ENCODE assay signal across 15 cellular contexts in the genomic region with DNA sequence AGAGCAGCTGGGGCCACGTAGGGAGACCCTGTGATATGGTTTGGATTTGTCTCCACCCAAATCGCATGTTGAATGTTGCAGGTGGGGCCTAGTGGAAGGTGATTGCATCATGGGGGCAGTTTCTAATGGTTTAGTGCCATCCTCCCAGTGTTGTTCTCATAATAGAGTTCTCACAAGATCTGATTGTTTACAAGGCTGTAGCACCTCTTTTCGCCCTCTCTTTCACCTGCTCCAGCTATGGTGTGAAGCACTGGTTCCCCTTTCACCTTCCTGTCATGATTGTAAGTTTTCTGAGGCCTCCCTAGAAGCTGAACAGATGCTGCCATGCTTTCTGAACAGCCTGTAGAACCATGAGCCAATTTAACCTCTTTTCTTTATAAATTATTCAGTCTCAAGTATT.
A peak's percentile ranks its signal among the peaks of the same experiment; 100 is the strongest.
DNase-seq lines count a peak whose midpoint lies in the region; ATAC-seq and TF ChIP-seq lines count a peak whose summit lies in the region.
"Had no signal": no experiment of that assay in that cellular context is flagged by ENCODE, and none has a peak within 500 bp of the region (broad histone marks: within the 10 kb centered on the region; RNA-seq: fewer than 3 reads in every experiment).

No MANE protein-coding gene starts in this region.

- WGBS in endodermal cell (ENCODE audit: insufficient coverage in 1 of 2, insufficient read length in 1 of 2), 2 experiments, result 89 to 90% methylated on average over 3 of the region's 3 CpGs

- no peak for DNase-seq in endodermal cell
- no peak for DNase-seq in NCI-H2171 treated with DMSO at 0.1 percent for 48 hours (lab: John Stamatoyannopoulos, UW)
- DNase-seq in progenitor cell of endocrine pancreas (ENCODE audit: low spot score, unreplicated experiment), result no peak
- DNase-seq in posterior vena cava (ENCODE audit: low spot score), result no peak
- no peak for DNase-seq in G401 (ENCODE audit: low spot score)
- DNase-seq: activated CD4-positive, alpha-beta T cell treated with anti-CD3 and anti-CD28 coated beads, Interleukin-2, amount 50 U/mL, for 48 hours; GM23248; left colon; NCI-H1105 had no signal

- peaks cover 4% of the 10 kb centered on the region for H3K36me3 Mint-ChIP-seq in endodermal cell (ENCODE audit: low read depth)
- H3K36me3 Mint-ChIP-seq in progenitor cell of endocrine pancreas (ENCODE audit: insufficient read depth), result no peaks in the 10 kb centered on the region
- H3K36me3 Mint-ChIP-seq: neural progenitor cell had no signal

- no peak overlapping the region for H3K27ac ChIP-seq in endodermal cell (ENCODE audit: low read depth, low read length)
- H3K27ac ChIP-seq: BLaER1 treated with 17β-estradiol and CSF1 and Interleukin-3, amounts not matched to agents 10 nM and 100 nM; neural progenitor cell had no signal

- no peak overlapping the region for H3K9ac ChIP-seq in endodermal cell (ENCODE audit: extremely low read depth, low read length, poor library complexity, severe bottlenecking)
- H3K9ac ChIP-seq: BLaER1 treated with 17β-estradiol and CSF1 and Interleukin-3, amounts not matched to agents 10 nM and 100 nM; GM23248; neural progenitor cell had no signal

- H3K27ac Mint-ChIP-seq in endodermal cell (peak overlapping the region; percentile 45), progenitor cell of endocrine pancreas (no peak overlapping the region)
- H3K27ac Mint-ChIP-seq: neural progenitor cell had no signal

- peak; percentile 78 for ATAC-seq in GM18867 (IDR thresholded peaks at IDR 0.05; ENCODE audit: unreplicated experiment)
- ATAC-seq in GM21528 (IDR thresholded peaks at IDR 0.05; ENCODE audit: low FRiP score, unreplicated experiment), result peak; percentile 63
- ATAC-seq in HG03097 (IDR thresholded peaks at IDR 0.05; ENCODE audit: low FRiP score, unreplicated experiment), result peak; percentile 51
- ATAC-seq: left colon had no signal

- H3K4me3 ChIP-seq in endodermal cell (ENCODE audit: low read length), result no peak overlapping the region
- H3K4me3 ChIP-seq: BLaER1 treated with 17β-estradiol and CSF1 and Interleukin-3, amounts not matched to agents 10 nM and 100 nM; GM23248; neural progenitor cell had no signal

- H3K36me3 ChIP-seq in endodermal cell (ENCODE audit: control insufficient read depth, insufficient read depth, low read length), result no peaks in the 10 kb centered on the region
- H3K36me3 ChIP-seq: BLaER1 treated with 17β-estradiol and CSF1 and Interleukin-3, amounts not matched to agents 10 nM and 100 nM; neural progenitor cell had no signal

- H3K4me3 Mint-ChIP-seq in endodermal cell (no peak overlapping the region), progenitor cell of endocrine pancreas (ENCODE audit: low read depth) (no peak overlapping the region)
- H3K4me3 Mint-ChIP-seq: neural progenitor cell had no signal

- H3K9me3 Mint-ChIP-seq in endodermal cell, result peaks cover 27% of the 10 kb centered on the region
- peaks cover 30% of the 10 kb centered on the region for H3K9me3 Mint-ChIP-seq in progenitor cell of endocrine pancreas (ENCODE audit: low read depth)

- intact Hi-C loops in posterior vena cava (cut with DNase I), result no loop called here

- no peaks in the 10 kb centered on the region for H3K27me3 ChIP-seq in endodermal cell (ENCODE audit: control insufficient read depth, insufficient read depth, low read length, poor library complexity, severe bottlenecking)
- H3K27me3 ChIP-seq: BLaER1 treated with 17β-estradiol and CSF1 and Interleukin-3, amounts not matched to agents 10 nM and 100 nM; neural progenitor cell had no signal

- no peaks in the 10 kb centered on the region for H3K4me1 ChIP-seq in endodermal cell (ENCODE audit: control insufficient read depth, insufficient read depth, low read length)
- H3K4me1 ChIP-seq: BLaER1 treated with 17β-estradiol and CSF1 and Interleukin-3, amounts not matched to agents 10 nM and 100 nM; neural progenitor cell had no signal

- TF ChIP-seq CTCF in endodermal cell (conservative IDR thresholded peaks at IDR 0.05) (no peak), progenitor cell of endocrine pancreas (IDR thresholded peaks at IDR 0.05; ENCODE audit: unreplicated experiment) (no peak)

- H3K27me3 Mint-ChIP-seq in endodermal cell (ENCODE audit: insufficient read depth) (no peaks in the 10 kb centered on the region), progenitor cell of endocrine pancreas (no peaks in the 10 kb centered on the region)
- H3K27me3 Mint-ChIP-seq: activated naive CD4-positive, alpha-beta T cell treated with anti-CD3 and anti-CD28 coated beads, Interleukin-2, amount 50 U/mL, for 24 hours had no signal

- H3K4me1 Mint-ChIP-seq in endodermal cell (no peaks in the 10 kb centered on the region), progenitor cell of endocrine pancreas (ENCODE audit: low read depth) (no peaks in the 10 kb centered on the region)
- H3K4me1 Mint-ChIP-seq: neural progenitor cell had no signal

- in situ Hi-C loops in G401 (cut with HindIII; ENCODE audit: low sequenced_read_pairs), result no loop called here

- H3K9me3 ChIP-seq in endodermal cell (ENCODE audit: control insufficient read depth, low read length), result peaks cover 28% of the 10 kb centered on the region
